25 cellular contexts compared by ENCODE assay signal in genomic region chr21:38743772-38744529, GRCh38.
DNase-seq lines count a peak whose midpoint lies in the region; ATAC-seq and TF ChIP-seq lines count a peak whose summit lies in the region.
"Had no signal": no experiment of that assay in that cellular context is flagged by ENCODE, and none has a peak within 500 bp of the region (broad histone marks: within the 10 kb centered on the region; RNA-seq: fewer than 3 reads in every experiment).

No MANE protein-coding gene starts in this region.

- WGBS in adrenal gland, 4 donors = 57 to 67% (median 58%) methylated on average over 20 to 21 of the region's 21 CpGs
- 76% methylated on average over 21 of the region's 21 CpGs for WGBS in right cardiac atrium

- H3K9me3 ChIP-seq in adrenal gland (replicated peaks in 1 of 3) (no peaks in the 10 kb centered on the region), right cardiac atrium (ENCODE audit: control insufficient read depth, low read length) (no peaks in the 10 kb centered on the region)
- H3K9me3 ChIP-seq: mucosa of descending colon, SK-N-SH, upper lobe of left lung had no signal

- H3K27ac ChIP-seq in adrenal gland (peak overlapping the region in 1 of 5 donors; percentile 49), right cardiac atrium (ENCODE audit: low read length) (peak overlapping the region; percentile 23)
- H3K27ac ChIP-seq: 22Rv1 had no signal

- ATAC-seq in right cardiac atrium = no peak
- no peak for ATAC-seq in GM18858 (IDR thresholded peaks at IDR 0.05; ENCODE audit: unreplicated experiment)
- ATAC-seq: mucosa of descending colon, T-helper 17 cell had no signal

- H3K27me3 ChIP-seq in adrenal gland = no peaks in the 10 kb centered on the region
- no peaks in the 10 kb centered on the region for H3K27me3 ChIP-seq in right cardiac atrium (ENCODE audit: control insufficient read depth, insufficient read depth)
- H3K27me3 ChIP-seq: upper lobe of left lung had no signal

- TF ChIP-seq CTCF in adrenal gland (IDR thresholded peaks at IDR 0.05) = no peak

- DNase-seq in NCI-H2227 (lab: John Stamatoyannopoulos, UW; ENCODE audit: unreplicated experiment) (peak; percentile 13), NCI-H2227 treated with DMSO at 0.1 percent for 48 hours (lab: John Stamatoyannopoulos, UW) (no peak), adrenal gland (peak in 4 of 7 donors; percentile 25 to 54 (median 37)), right cardiac atrium (peak in 1 of 3 donors; percentile 16), pulmonary artery endothelial cell (ENCODE audit: low read depth, low spot score) (peak; percentile 29), COLO829 (ENCODE audit: low spot score) (no peak)
- DNase-seq in stimulated activated CD4-positive, alpha-beta T cell treated with anti-CD3 and anti-CD28 coated beads, Interleukin-4, amount 100 ng/mL, for 4 hours = no peak
- DNase-seq: activated CD4-positive, alpha-beta T cell treated with anti-CD3 and anti-CD28 coated beads, Interleukin-2, amount 10 ng/mL, durations not matched to agents 7 days and 5 days; activated naive CD4-positive, alpha-beta T cell treated with Interleukin-2 at 50 U/mL for 16 hours; activated T-cell treated with anti-CD3 and anti-CD28 coated beads, Interleukin-2, amount 50 U/mL, for 48 hours; CD8-positive, alpha-beta memory T cell; cortex of kidney; DMS153; glutamatergic neuron; HCEC 1CT; mucosa of descending colon; NCI-H1092 treated with DMSO at 0.1 percent for 48 hours; NCI-H2029 treated with DMSO at 0.1 percent for 48 hours; NCI-H446 treated with DMSO at 0.1 percent for 48 hours; posterior cingulate gyrus; SK-N-SH; T-helper 17 cell; upper lobe of left lung had no signal

- no peak for TF ChIP-seq POLR2A in adrenal gland (IDR thresholded peaks at IDR 0.05)

- H3K4me3 ChIP-seq in adrenal gland = no peak overlapping the region
- H3K4me3 ChIP-seq in right cardiac atrium (ENCODE audit: low read length) = no peak overlapping the region
- H3K4me3 ChIP-seq: mucosa of descending colon had no signal

- no peaks in the 10 kb centered on the region for H3K4me1 ChIP-seq in adrenal gland (replicated peaks in 1 of 2)
- H3K4me1 ChIP-seq in right cardiac atrium (ENCODE audit: control insufficient read depth, insufficient read depth, low read length) = no peaks in the 10 kb centered on the region

- H3K36me3 ChIP-seq in adrenal gland (replicated peaks in 1 of 2) = no peaks in the 10 kb centered on the region
- H3K36me3 ChIP-seq: upper lobe of left lung had no signal

- intact Hi-C loops in adrenal gland (cut with DNase I) (no loop called here), right cardiac atrium (cut with DNase I) (loop anchor here in 1 of 4 donors (10.0 kb wide), 1 partner anchor 261 kb away; no protein-coding TSS in a partner anchor)

Comparison
In these comparisons a context has a peak if more than half of its experiments do, and no peak if none do; other contexts are left out.
1. DNase-seq: peak in NCI-H2227 (single experiment), adrenal gland (4 of 7) and pulmonary artery endothelial cell (single experiment); none in NCI-H2227 treated with DMSO at 0.1 percent for 48 hours (single experiment), stimulated activated CD4-positive, alpha-beta T cell treated with anti-CD3 and anti-CD28 coated beads, Interleukin-4, amount 100 ng/mL, for 4 hours (0 of 2) and COLO829 (single experiment).